1 cellular context compared by ENCODE assay signal in the genomic region with DNA sequence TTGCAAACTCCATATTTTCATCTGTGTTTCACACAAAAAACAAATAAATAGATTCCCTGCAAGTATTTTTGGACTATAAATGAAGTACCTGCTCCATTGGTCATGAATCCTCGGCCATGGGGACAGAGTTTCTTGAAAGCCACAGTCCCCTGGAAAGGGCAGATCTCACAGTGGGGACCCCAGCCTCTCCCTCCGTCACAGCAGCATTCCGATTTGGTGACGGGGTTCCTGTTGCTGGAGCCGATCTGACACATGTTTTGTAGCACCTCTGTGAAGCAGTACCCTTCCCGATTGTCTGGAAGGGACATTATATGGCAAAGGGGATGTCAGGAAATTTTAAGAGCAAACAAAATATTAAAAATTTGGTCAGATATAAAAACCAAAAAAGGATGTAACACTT.
TF ChIP-seq lines count a peak whose summit lies in the region.

No MANE protein-coding gene starts in this region.

TF ChIP-seq in HCT116, 20 proteins besides CTCF, POLR2A, EP300 and RAD21 (continued from another document):
- TF ChIP-seq EZH2phosphoT487 (IDR thresholded peaks at IDR 0.05; ENCODE audit: borderline replicate concordance) (no peak), ZFX (IDR thresholded peaks at IDR 0.05) (no peak), JUND (IDR thresholded peaks at IDR 0.05) (no peak), TCF7L2 (IDR thresholded peaks at IDR 0.05; ENCODE audit: borderline replicate concordance, extremely low read depth, insufficient read depth, insufficient read length) (no peak), CBX3 (IDR thresholded peaks at IDR 0.05; ENCODE audit: low read depth) (no peak), ZNF274 (IDR thresholded peaks at IDR 0.05; ENCODE audit: low read depth, low read length) (no peak), EGR1 (IDR thresholded peaks at IDR 0.05; ENCODE audit: low read depth) (no peak), SRF (IDR thresholded peaks at IDR 0.05; ENCODE audit: low read depth) (no peak), FOSL1 (IDR thresholded peaks at IDR 0.05; ENCODE audit: low read depth) (no peak), SIN3A (IDR thresholded peaks at IDR 0.05; ENCODE audit: low read depth) (no peak)
- TF ChIP-seq, protein P1, sequence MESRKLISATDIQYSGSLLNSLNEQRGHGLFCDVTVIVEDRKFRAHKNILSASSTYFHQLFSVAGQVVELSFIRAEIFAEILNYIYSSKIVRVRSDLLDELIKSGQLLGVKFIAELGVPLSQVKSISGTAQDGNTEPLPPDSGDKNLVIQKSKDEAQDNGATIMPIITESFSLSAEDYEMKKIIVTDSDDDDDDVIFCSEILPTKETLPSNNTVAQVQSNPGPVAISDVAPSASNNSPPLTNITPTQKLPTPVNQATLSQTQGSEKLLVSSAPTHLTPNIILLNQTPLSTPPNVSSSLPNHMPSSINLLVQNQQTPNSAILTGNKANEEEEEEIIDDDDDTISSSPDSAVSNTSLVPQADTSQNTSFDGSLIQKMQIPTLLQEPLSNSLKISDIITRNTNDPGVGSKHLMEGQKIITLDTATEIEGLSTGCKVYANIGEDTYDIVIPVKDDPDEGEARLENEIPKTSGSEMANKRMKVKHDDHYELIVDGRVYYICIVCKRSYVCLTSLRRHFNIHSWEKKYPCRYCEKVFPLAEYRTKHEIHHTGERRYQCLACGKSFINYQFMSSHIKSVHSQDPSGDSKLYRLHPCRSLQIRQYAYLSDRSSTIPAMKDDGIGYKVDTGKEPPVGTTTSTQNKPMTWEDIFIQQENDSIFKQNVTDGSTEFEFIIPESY (IDR thresholded peaks at IDR 0.05; ENCODE audit: extremely low read depth, insufficient replicate concordance, low read length) = no peak
- TF ChIP-seq, protein P2, sequence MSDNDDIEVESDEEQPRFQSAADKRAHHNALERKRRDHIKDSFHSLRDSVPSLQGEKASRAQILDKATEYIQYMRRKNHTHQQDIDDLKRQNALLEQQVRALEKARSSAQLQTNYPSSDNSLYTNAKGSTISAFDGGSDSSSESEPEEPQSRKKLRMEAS (IDR thresholded peaks at IDR 0.05) = no peak
